Comparison of ENCODE assay signal across 1 cellular context in the genomic region with DNA sequence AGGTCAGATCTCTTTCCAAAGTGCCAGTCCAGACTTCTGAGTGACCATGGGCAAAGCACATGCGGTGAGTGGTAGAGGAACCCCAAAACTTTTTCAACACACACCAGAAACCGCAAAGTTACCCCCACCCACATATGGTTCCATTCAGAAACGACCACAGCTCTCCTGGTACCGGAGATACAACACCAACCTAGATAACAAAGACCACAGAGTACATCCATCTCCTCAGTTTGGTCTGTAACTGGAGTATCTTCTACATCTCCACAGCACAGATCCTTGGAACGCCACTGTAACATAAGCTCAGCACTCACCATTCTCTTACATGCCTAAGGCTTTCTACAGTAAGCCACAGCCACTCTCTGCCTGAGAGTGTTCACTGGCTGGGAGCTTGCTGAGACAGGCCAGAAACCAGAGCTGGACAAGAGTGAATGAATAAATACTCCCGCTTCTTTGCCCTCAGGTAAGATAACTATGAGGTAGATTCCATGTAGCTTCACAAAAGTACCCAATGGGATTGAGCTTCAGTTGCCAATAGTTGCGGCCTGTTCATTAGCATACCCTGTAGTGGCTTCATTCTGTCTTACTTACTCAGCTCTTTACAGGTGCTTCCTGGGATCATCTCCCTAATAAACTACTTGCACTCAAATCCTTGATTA.
TF ChIP-seq lines count a peak whose summit lies in the region.

No MANE protein-coding gene starts in this region.

TF ChIP-seq in K562, 482 proteins besides CTCF, POLR2A, EP300 and RAD21 (continued from another document and continues in another):
- no peak for TF ChIP-seq E2F1 (CRISPR knock-in tag; IDR thresholded peaks at IDR 0.05)
- no peak for TF ChIP-seq ZC3H8 (IDR thresholded peaks at IDR 0.05)
- TF ChIP-seq HEY1 (CRISPR knock-in tag; IDR thresholded peaks at IDR 0.05; ENCODE audit: borderline replicate concordance) = 0 out of 2 replicates have a peak, but pooled peaks have one; percentile 75
- no peak for TF ChIP-seq MED1 (CRISPR knock-in tag; IDR thresholded peaks at IDR 0.05; ENCODE audit: borderline replicate concordance)
- TF ChIP-seq, protein P1, sequence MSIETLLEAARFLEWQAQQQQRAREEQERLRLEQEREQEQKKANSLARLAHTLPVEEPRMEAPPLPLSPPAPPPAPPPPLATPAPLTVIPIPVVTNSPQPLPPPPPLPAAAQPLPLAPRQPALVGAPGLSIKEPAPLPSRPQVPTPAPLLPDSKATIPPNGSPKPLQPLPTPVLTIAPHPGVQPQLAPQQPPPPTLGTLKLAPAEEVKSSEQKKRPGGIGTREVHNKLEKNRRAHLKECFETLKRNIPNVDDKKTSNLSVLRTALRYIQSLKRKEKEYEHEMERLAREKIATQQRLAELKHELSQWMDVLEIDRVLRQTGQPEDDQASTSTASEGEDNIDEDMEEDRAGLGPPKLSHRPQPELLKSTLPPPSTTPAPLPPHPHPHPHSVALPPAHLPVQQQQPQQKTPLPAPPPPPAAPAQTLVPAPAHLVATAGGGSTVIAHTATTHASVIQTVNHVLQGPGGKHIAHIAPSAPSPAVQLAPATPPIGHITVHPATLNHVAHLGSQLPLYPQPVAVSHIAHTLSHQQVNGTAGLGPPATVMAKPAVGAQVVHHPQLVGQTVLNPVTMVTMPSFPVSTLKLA (conservative IDR thresholded peaks at IDR 0.05) = peak in 1 of 2 experiments; percentile 28; a peak in 1 of 4 replicates
- peak; percentile 95 for TF ChIP-seq SMARCE1 (IDR thresholded peaks at IDR 0.05)
- no peak for TF ChIP-seq SMARCB1 (IDR thresholded peaks at IDR 0.05; ENCODE audit: insufficient read length, low read depth)
- TF ChIP-seq ESRRA (IDR thresholded peaks at IDR 0.05; ENCODE audit: borderline replicate concordance, low read depth) = peak; percentile 95; the same call in 1 of the 2 replicates
- peak; percentile 91 for TF ChIP-seq LCOR (CRISPR knock-in tag; IDR thresholded peaks at IDR 0.05)
- no peak for TF ChIP-seq XRCC3 (IDR thresholded peaks at IDR 0.05)
- no peak for TF ChIP-seq ZNF696 (CRISPR knock-in tag; conservative IDR thresholded peaks at IDR 0.05)
- TF ChIP-seq MECOM (CRISPR knock-in tag; IDR thresholded peaks at IDR 0.05) = no peak
- TF ChIP-seq BRD9 (IDR thresholded peaks at IDR 0.05; ENCODE audit: low read depth, partially characterized antibody) = peak; percentile 41
- peak; percentile 36; the same call in 1 of the 2 replicates for TF ChIP-seq MGA (IDR thresholded peaks at IDR 0.05)
- TF ChIP-seq E2F8 (IDR thresholded peaks at IDR 0.05; ENCODE audit: low read depth, partially characterized antibody) = peak; percentile 50
- 0 out of 2 replicates have a peak, but pooled peaks have one; percentile 19 for TF ChIP-seq PKNOX1 (IDR thresholded peaks at IDR 0.05)
- TF ChIP-seq PTTG1 (tag; IDR thresholded peaks at IDR 0.05; ENCODE audit: low read depth) = no peak
- no peak for TF ChIP-seq CBX5 (IDR thresholded peaks at IDR 0.05; ENCODE audit: borderline replicate concordance, low read depth)
- TF ChIP-seq, protein P2, sequence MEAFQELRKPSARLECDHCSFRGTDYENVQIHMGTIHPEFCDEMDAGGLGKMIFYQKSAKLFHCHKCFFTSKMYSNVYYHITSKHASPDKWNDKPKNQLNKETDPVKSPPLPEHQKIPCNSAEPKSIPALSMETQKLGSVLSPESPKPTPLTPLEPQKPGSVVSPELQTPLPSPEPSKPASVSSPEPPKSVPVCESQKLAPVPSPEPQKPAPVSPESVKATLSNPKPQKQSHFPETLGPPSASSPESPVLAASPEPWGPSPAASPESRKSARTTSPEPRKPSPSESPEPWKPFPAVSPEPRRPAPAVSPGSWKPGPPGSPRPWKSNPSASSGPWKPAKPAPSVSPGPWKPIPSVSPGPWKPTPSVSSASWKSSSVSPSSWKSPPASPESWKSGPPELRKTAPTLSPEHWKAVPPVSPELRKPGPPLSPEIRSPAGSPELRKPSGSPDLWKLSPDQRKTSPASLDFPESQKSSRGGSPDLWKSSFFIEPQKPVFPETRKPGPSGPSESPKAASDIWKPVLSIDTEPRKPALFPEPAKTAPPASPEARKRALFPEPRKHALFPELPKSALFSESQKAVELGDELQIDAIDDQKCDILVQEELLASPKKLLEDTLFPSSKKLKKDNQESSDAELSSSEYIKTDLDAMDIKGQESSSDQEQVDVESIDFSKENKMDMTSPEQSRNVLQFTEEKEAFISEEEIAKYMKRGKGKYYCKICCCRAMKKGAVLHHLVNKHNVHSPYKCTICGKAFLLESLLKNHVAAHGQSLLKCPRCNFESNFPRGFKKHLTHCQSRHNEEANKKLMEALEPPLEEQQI (IDR thresholded peaks at IDR 0.05) = peak; percentile 21; the same call in 1 of the 2 replicates
- TF ChIP-seq, protein P3, sequence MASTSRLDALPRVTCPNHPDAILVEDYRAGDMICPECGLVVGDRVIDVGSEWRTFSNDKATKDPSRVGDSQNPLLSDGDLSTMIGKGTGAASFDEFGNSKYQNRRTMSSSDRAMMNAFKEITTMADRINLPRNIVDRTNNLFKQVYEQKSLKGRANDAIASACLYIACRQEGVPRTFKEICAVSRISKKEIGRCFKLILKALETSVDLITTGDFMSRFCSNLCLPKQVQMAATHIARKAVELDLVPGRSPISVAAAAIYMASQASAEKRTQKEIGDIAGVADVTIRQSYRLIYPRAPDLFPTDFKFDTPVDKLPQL (IDR thresholded peaks at IDR 0.05; ENCODE audit: extremely low read depth, insufficient read length) = no peak
- TF ChIP-seq HDAC1 (IDR thresholded peaks at IDR 0.05) = peak in 1 of 2 experiments; percentile 54; a peak in 1 of 4 replicates
- 0 out of 2 replicates have a peak, but pooled peaks have one; percentile 49 for TF ChIP-seq NBN (IDR thresholded peaks at IDR 0.05; ENCODE audit: low read depth)
- TF ChIP-seq MLLT1 (IDR thresholded peaks at IDR 0.05) = peak in 1 of 2 experiments; percentile 97; a peak in 2 of 4 replicates
- TF ChIP-seq BRD4 (IDR thresholded peaks at IDR 0.05) = peak; percentile 61; the same call in 1 of the 2 replicates
- peak; percentile 75; the same call in 1 of the 2 replicates for TF ChIP-seq RNF2 (IDR thresholded peaks at IDR 0.05)
- TF ChIP-seq JUND (IDR thresholded peaks at IDR 0.05; ENCODE audit: borderline replicate concordance, low read depth, low read length) = no peak; the same call in 1 of the 2 replicates
- TF ChIP-seq JUND (tag; IDR thresholded peaks at IDR 0.05; ENCODE audit: borderline replicate concordance, low read depth, low read length) = peak; percentile 41; the same call in 1 of the 3 replicates
